In the genomic region with DNA sequence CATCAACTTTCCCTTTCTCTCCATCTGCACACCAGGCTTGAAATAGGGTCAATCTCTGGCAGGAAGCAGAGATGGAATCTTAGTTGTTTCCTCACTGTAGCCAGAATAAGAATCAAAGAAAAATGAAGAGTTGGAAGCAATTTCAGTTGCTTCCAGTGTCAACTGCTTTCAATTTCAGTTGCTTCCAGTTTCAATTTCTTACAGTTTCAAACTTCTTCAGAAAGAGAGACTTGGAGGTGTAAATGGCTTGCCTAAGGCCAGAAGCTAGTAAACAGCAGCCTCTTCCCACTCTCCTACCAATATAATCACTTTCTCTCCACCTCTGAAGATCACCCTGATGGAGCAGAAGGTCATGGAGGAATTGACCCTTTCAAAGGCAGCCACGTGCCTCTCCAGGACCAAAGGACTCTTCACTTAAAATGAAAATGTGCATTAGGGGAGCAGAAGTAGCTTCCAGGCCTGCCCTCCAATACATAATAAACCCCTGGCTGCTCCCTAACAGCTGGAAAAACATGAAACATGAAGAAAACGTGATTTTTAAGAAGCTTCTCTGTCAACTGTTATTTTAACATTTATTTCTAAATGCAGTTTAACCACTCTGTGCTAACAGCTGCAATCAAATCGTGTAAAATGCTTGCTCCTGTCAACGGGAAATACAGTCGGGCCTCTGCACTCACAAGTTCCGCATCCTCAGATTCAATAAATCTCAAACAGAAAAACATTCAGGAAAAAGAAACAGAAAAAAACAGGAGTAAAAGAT, we compare ENCODE assay signal across 15 cellular contexts.
A peak's percentile ranks its signal among the peaks of the same experiment; 100 is the strongest.
DNase-seq lines count a peak whose midpoint lies in the region; ATAC-seq and TF ChIP-seq lines count a peak whose summit lies in the region.
"Had no signal": no experiment of that assay in that cellular context is flagged by ENCODE, and none has a peak within 500 bp of the region (broad histone marks: within the 10 kb centered on the region; RNA-seq: fewer than 3 reads in every experiment).

No MANE protein-coding gene starts in this region.

- in situ Hi-C loops in ACHN (cut with HindIII; ENCODE audit: low pct_ligation_motif_present, low pct_unique_long_range_greater_than_20kb, low sequenced_read_pairs) = no loop called here

- no peaks in the 10 kb centered on the region for H3K36me3 Mint-ChIP-seq in chondrocyte (ENCODE audit: low read depth)
- H3K36me3 Mint-ChIP-seq: IgD-negative memory B cell, naive B cell had no signal

- no peaks in the 10 kb centered on the region for H3K36me3 ChIP-seq in skeletal muscle satellite cell (ENCODE audit: insufficient read depth, low read length)
- H3K36me3 ChIP-seq: gastroesophageal sphincter, thoracic aorta had no signal

- H3K4me3 ChIP-seq in skeletal muscle satellite cell (ENCODE audit: low read length) = no peak overlapping the region
- H3K4me3 ChIP-seq: gastroesophageal sphincter, PC-9, thoracic aorta had no signal

- no peak for TF ChIP-seq CTCF in chondrocyte (IDR thresholded peaks at IDR 0.05)

- H3K4me1 ChIP-seq in skeletal muscle satellite cell (ENCODE audit: control insufficient read depth, insufficient read depth, low read length) = peaks cover 3% of the 10 kb centered on the region
- H3K4me1 ChIP-seq: gastroesophageal sphincter had no signal

- H3K9me3 Mint-ChIP-seq in chondrocyte (ENCODE audit: low read depth) = no peaks in the 10 kb centered on the region
- H3K9me3 Mint-ChIP-seq: IgD-negative memory B cell had no signal

- peak; percentile 62 for ATAC-seq in GM19043 (IDR thresholded peaks at IDR 0.05; ENCODE audit: low read depth, unreplicated experiment)
- peak; percentile 54 for ATAC-seq in HG02588 (IDR thresholded peaks at IDR 0.05; ENCODE audit: unreplicated experiment)
- peak; percentile 50 for ATAC-seq in HG03469 (IDR thresholded peaks at IDR 0.05; ENCODE audit: unreplicated experiment)
- ATAC-seq: gastroesophageal sphincter had no signal

- no peak overlapping the region for H3K27ac Mint-ChIP-seq in chondrocyte (ENCODE audit: unreplicated experiment)
- H3K27ac Mint-ChIP-seq: IgD-negative memory B cell had no signal

- no peak overlapping the region for H3K4me3 Mint-ChIP-seq in chondrocyte (ENCODE audit: unreplicated experiment)

- H3K27me3 Mint-ChIP-seq in chondrocyte (ENCODE audit: low read depth) = peaks cover 5% of the 10 kb centered on the region

- H3K9me3 ChIP-seq in skeletal muscle satellite cell (replicated peaks; ENCODE audit: low read length) = no peaks in the 10 kb centered on the region
- H3K9me3 ChIP-seq: gastroesophageal sphincter, thoracic aorta had no signal

- no peak overlapping the region for H3K9ac ChIP-seq in skeletal muscle satellite cell (ENCODE audit: low read depth, low read length)

- H3K27me3 ChIP-seq in skeletal muscle satellite cell (ENCODE audit: control insufficient read depth, insufficient read depth, low read length) = no peaks in the 10 kb centered on the region

- H3K4me2 ChIP-seq in skeletal muscle satellite cell (ENCODE audit: low read length) = peak overlapping the region; percentile 25
- H3K4me2 ChIP-seq: PC-9 had no signal

- DNase-seq in ACHN (no peak), NCI-H146 (lab: John Stamatoyannopoulos, UW) (no peak), chondrocyte (ENCODE audit: low spot score) (no peak), SIG-M5 treated with dmso at 0.1 percent for 504 hours (lab: John Stamatoyannopoulos, UW; ENCODE audit: unreplicated experiment) (no peak)
- DNase-seq: naive B cell, NCI-H2081, PC-9, T1000 had no signal

- H3K4me1 Mint-ChIP-seq in chondrocyte (ENCODE audit: low read depth) = no peaks in the 10 kb centered on the region
